In genomic region chr16:67883872-67884261, GRCh38 we compare ENCODE assay signal across 8 cellular contexts. TPM values are rescaled to one million over a fixed set of nuclear protein-coding genes. Genes with fewer than 3 reads are reported as not detected.
DNase-seq lines count a peak whose midpoint lies in the region; ATAC-seq, FAIRE-seq and TF ChIP-seq lines count a peak whose summit lies in the region.

No MANE protein-coding gene starts in this region.

- H3K4me1 ChIP-seq in OCI-LY1 (ENCODE audit: insufficient read depth, low read length, severe bottlenecking): no peaks in the 10 kb centered on the region

- ATAC-seq in HG03378 (IDR thresholded peaks at IDR 0.05; ENCODE audit: unreplicated experiment): no peak

- H3K9ac ChIP-seq in OCI-LY1 (ENCODE audit: low read length): no peak overlapping the region

- no peak overlapping the region for H3K4me3 Mint-ChIP-seq in progenitor cell of endocrine pancreas (ENCODE audit: low read depth)

- no peak overlapping the region for H2AFZ ChIP-seq in OCI-LY1 (ENCODE audit: low read length)

- no peaks in the 10 kb centered on the region for H3K9me2 ChIP-seq in OCI-LY1 (ENCODE audit: low read depth, low read length)

- no peaks in the 10 kb centered on the region for H3K9me3 ChIP-seq in OCI-LY1 (ENCODE audit: low read length)

- no peaks in the 10 kb centered on the region for H3K79me2 ChIP-seq in OCI-LY1 (ENCODE audit: insufficient read depth, low read length)

- peaks cover 16% of the 10 kb centered on the region for H3K36me3 Mint-ChIP-seq in progenitor cell of endocrine pancreas (ENCODE audit: insufficient read depth)

- H3K27ac Mint-ChIP-seq in progenitor cell of endocrine pancreas: no peak overlapping the region

- H3K9me3 Mint-ChIP-seq in progenitor cell of endocrine pancreas (ENCODE audit: low read depth): no peaks in the 10 kb centered on the region

- H3K27ac ChIP-seq in OCI-LY1 (ENCODE audit: low read depth, low read length, poor library complexity, severe bottlenecking): no peak overlapping the region

- peaks cover 2% of the 10 kb centered on the region for H3K4me1 Mint-ChIP-seq in progenitor cell of endocrine pancreas (ENCODE audit: low read depth)

- H3K4me3 ChIP-seq in OCI-LY1 (ENCODE audit: low read depth, low read length, poor library complexity, severe bottlenecking): no peak overlapping the region
- H3K4me3 ChIP-seq in fibroblast of the aortic adventitia (ENCODE audit: low read depth, low read length): no peak overlapping the region

- no peaks in the 10 kb centered on the region for H3K27me3 Mint-ChIP-seq in progenitor cell of endocrine pancreas

- DNase-seq in NCI-H82 (lab: John Stamatoyannopoulos, UW) (peak; percentile 63), NCI-H82 treated with DMSO at 0.1 percent for 48 hours (lab: John Stamatoyannopoulos, UW; ENCODE audit: unreplicated experiment) (no peak), activated T-helper 1 cell treated with Interleukin-2 at 50 U/mL for 16 hours (ENCODE audit: low read depth) (peak; percentile 59), fibroblast of the aortic adventitia (ENCODE audit: low read depth) (peak; percentile 40), progenitor cell of endocrine pancreas (ENCODE audit: low spot score, unreplicated experiment) (peak; percentile 70), urothelium cell line (ENCODE audit: low spot score) (peak; percentile 80)

- no peaks in the 10 kb centered on the region for H3K27me3 ChIP-seq in OCI-LY1 (ENCODE audit: insufficient read depth, low read length)

- H3K36me3 ChIP-seq in OCI-LY1 (ENCODE audit: insufficient read depth, low read length): peaks cover 76% of the 10 kb centered on the region

- H4K20me1 ChIP-seq in OCI-LY1 (ENCODE audit: insufficient read depth, low read length): no peaks in the 10 kb centered on the region

- TF ChIP-seq CTCF in OCI-LY1 (IDR thresholded peaks at IDR 0.05; ENCODE audit: low read length) (peak; percentile 91), fibroblast of the aortic adventitia (IDR thresholded peaks at IDR 0.05; ENCODE audit: insufficient read depth, low read length) (peak; percentile 84), progenitor cell of endocrine pancreas (IDR thresholded peaks at IDR 0.05; ENCODE audit: unreplicated experiment) (peak; percentile 90)

- FAIRE-seq in urothelium cell line (lab: Jason Lieb, UNC): no peak

- H3F3A ChIP-seq in OCI-LY1 (ENCODE audit: insufficient read depth, low read length): no peaks in the 10 kb centered on the region

- H3K4me2 ChIP-seq in OCI-LY1 (ENCODE audit: low read length): no peak overlapping the region

RNA-seq across cellular contexts. Expression of gene NRN1L, which starts 0.8 kb away (rescaled TPM):
- total RNA-seq in fibroblast of the aortic adventitia (ENCODE audit: low replicate concordance): not detected in 2 replicates
- total RNA-seq in progenitor cell of endocrine pancreas: not detected in 2 replicates

RNA-seq across cellular contexts. Expression of gene PSKH1, which starts 9.2 kb away (rescaled TPM):
- total RNA-seq in fibroblast of the aortic adventitia (ENCODE audit: low replicate concordance): 11.0 and 19.8 TPM in 2 replicates
- total RNA-seq in progenitor cell of endocrine pancreas: 42.8 and 45.0 TPM in 2 replicates

RNA-seq across cellular contexts. Expression of gene EDC4, which starts 11.0 kb away (rescaled TPM):
- total RNA-seq in fibroblast of the aortic adventitia (ENCODE audit: low replicate concordance): 29.1 and 47.4 TPM in 2 replicates
- 96.8 and 110 TPM in 2 replicates for total RNA-seq in progenitor cell of endocrine pancreas

RNA-seq across cellular contexts. Expression of gene CENPT, which starts 36.4 kb away (rescaled TPM):
- total RNA-seq in fibroblast of the aortic adventitia (ENCODE audit: low replicate concordance) (28.9 and 39.9 TPM in 2 replicates), progenitor cell of endocrine pancreas (76.2 and 80.6 TPM in 2 replicates)

RNA-seq across cellular contexts. Expression of gene NUTF2, which starts 37.1 kb away (rescaled TPM):
- total RNA-seq in fibroblast of the aortic adventitia (ENCODE audit: low replicate concordance): 24.4 and 155 TPM in 2 replicates
- 167 and 177 TPM in 2 replicates for total RNA-seq in progenitor cell of endocrine pancreas
